ENCODE assay signal across 24 cellular contexts in genomic region chr2:175140332-175140731, GRCh38.
"Had no signal": no experiment of that assay in that cellular context is flagged by ENCODE, and none has a peak within 500 bp of the region (broad histone marks: within the 10 kb centered on the region; RNA-seq: fewer than 3 reads in every experiment).

No MANE protein-coding gene starts in this region.

- H3K4me3 Mint-ChIP-seq: naive thymus-derived CD4-positive, alpha-beta T cell; natural killer cell treated with Interleukin-12 subunit alpha and Interleukin-12 subunit beta and Interleukin-15 and Interleukin-18, amount 100 ng/mL, for 72 hours; stimulated activated memory B cell treated with anti-CD40 and anti-IgM and Interleukin-4, amounts not matched to agents 10 μg/mL and 1 μg/mL and 100 μg/mL, for 72 hours; stimulated activated naive CD8-positive, alpha-beta T cell treated with anti-CD3 and anti-CD28 coated beads, Interleukin-15, amount 100 ng/mL, for 72 hours; type B pancreatic cell had no signal

- H3K27ac Mint-ChIP-seq: stimulated activated memory B cell treated with anti-CD40 and anti-IgM and Interleukin-4, amounts not matched to agents 10 μg/mL and 1 μg/mL and 100 μg/mL, for 72 hours; type B pancreatic cell had no signal

- H3K27me3 Mint-ChIP-seq: naive thymus-derived CD4-positive, alpha-beta T cell; natural killer cell treated with Interleukin-12 subunit alpha and Interleukin-12 subunit beta and Interleukin-15 and Interleukin-18, amount 100 ng/mL, for 72 hours; stimulated activated memory B cell treated with anti-CD40 and anti-IgM and Interleukin-4, amounts not matched to agents 10 μg/mL and 1 μg/mL and 100 μg/mL, for 72 hours; stimulated activated naive CD8-positive, alpha-beta T cell treated with anti-CD3 and anti-CD28 coated beads, Interleukin-15, amount 100 ng/mL, for 72 hours; type B pancreatic cell had no signal

- H3K27ac ChIP-seq: left ventricle myocardium inferior, pancreas, prostate gland, skin epidermis, spleen, tibial nerve, uterus had no signal

- FAIRE-seq: pancreas had no signal

- H3K27me3 ChIP-seq: pancreas, spleen, tibial nerve, uterus had no signal

- DNase-seq: islet precursor cell; left ventricle myocardium inferior; mesendoderm; midbrain; mucosa of descending colon; naive thymus-derived CD4-positive, alpha-beta T cell; pancreas; posterior cingulate gyrus; retina; right cardiac atrium; spleen; stimulated activated CD4-positive, alpha-beta T cell treated with anti-CD3 and anti-CD28 coated beads, Interleukin-4, amount 100 ng/mL, for 24 hours; stimulated activated naive CD4-positive, alpha-beta T cell treated with Interleukin-2 at 50 U/mL for 16 hours; stimulated activated naive CD8-positive, alpha-beta T cell treated with anti-CD3 and anti-CD28 coated beads, Interleukin-15, amount 100 ng/mL, for 72 hours; substantia nigra; uterus had no signal

- H3K4me1 ChIP-seq: pancreas, prostate gland, uterus had no signal

- H3K36me3 ChIP-seq: pancreas, prostate gland, uterus had no signal

- H3K4me3 ChIP-seq: left ventricle myocardium inferior, lung, mucosa of descending colon, pancreas, prostate gland, skin epidermis, spleen, tibial nerve, uterus had no signal

- ATAC-seq: mucosa of descending colon; naive thymus-derived CD4-positive, alpha-beta T cell; natural killer cell treated with Interleukin-12 subunit alpha and Interleukin-12 subunit beta and Interleukin-15 and Interleukin-18, amount 100 ng/mL, for 72 hours; pancreas; right cardiac atrium; sciatic nerve; stimulated activated memory B cell treated with anti-CD40 and anti-IgM and Interleukin-4, amounts not matched to agents 10 μg/mL and 1 μg/mL and 100 μg/mL, for 72 hours; stimulated activated naive CD8-positive, alpha-beta T cell treated with anti-CD3 and anti-CD28 coated beads, Interleukin-15, amount 100 ng/mL, for 72 hours had no signal

- H3K9me3 Mint-ChIP-seq: naive thymus-derived CD4-positive, alpha-beta T cell; natural killer cell treated with Interleukin-12 subunit alpha and Interleukin-12 subunit beta and Interleukin-15 and Interleukin-18, amount 100 ng/mL, for 72 hours; stimulated activated memory B cell treated with anti-CD40 and anti-IgM and Interleukin-4, amounts not matched to agents 10 μg/mL and 1 μg/mL and 100 μg/mL, for 72 hours; stimulated activated naive CD8-positive, alpha-beta T cell treated with anti-CD3 and anti-CD28 coated beads, Interleukin-15, amount 100 ng/mL, for 72 hours; type B pancreatic cell had no signal

- H3K9me3 ChIP-seq: left ventricle myocardium inferior, mucosa of descending colon, pancreas, prostate gland, spleen, tibial nerve, uterus had no signal
